In genomic region chr7:100679129-100679926, GRCh38 we compare ENCODE assay signal across 14 cellular contexts. TPM values are rescaled to one million over a fixed set of nuclear protein-coding genes. Genes with fewer than 3 reads are reported as not detected.
DNase-seq lines count a peak whose midpoint lies in the region; ATAC-seq and TF ChIP-seq lines count a peak whose summit lies in the region.
"Had no signal": no experiment of that assay in that cellular context is flagged by ENCODE, and none has a peak within 500 bp of the region (broad histone marks: within the 10 kb centered on the region; RNA-seq: fewer than 3 reads in every experiment).

No MANE protein-coding gene starts in this region.

- H3K4me2 ChIP-seq in GM23338: no peak overlapping the region

- TF ChIP-seq CTCF in CD8-positive, alpha-beta T cell (IDR thresholded peaks at IDR 0.05): no peak
- TF ChIP-seq CTCF in GM23338 (conservative IDR thresholded peaks at IDR 0.05; ENCODE audit: low read depth in 2 of 2) (no peak), nephron progenitor cell (IDR thresholded peaks at IDR 0.05) (no peak), GM10248 (IDR thresholded peaks at IDR 0.05; ENCODE audit: control extremely low read depth, extremely low read depth, low read depth, missing control alignments) (no peak)

- no peak overlapping the region for H2AFZ ChIP-seq in GM23338

- no peaks in the 10 kb centered on the region for H3K9me3 ChIP-seq in CD8-positive, alpha-beta T cell (ENCODE audit: low read length)

- H3K27ac Mint-ChIP-seq in CD8-positive, alpha-beta T cell: peak overlapping the region; percentile 80
- H3K27ac Mint-ChIP-seq in GM23338: 0 out of 2 replicates have a peak overlapping the region, but pooled peaks have one; percentile 28
- H3K27ac Mint-ChIP-seq in nephron progenitor cell: peak overlapping the region; percentile 98

- POLR2A ChIA-PET in CD8-positive, alpha-beta T cell (lab: Charles Lee): interaction anchor here (1.2 to 1.8 kb wide), 2 partner anchors 53 to 116 kb away, joined by 3 to 4 read pairs; no protein-coding TSS in a partner anchor
- POLR2A ChIA-PET in GM10248 (lab: Yijun Ruan, JAX): no interaction called here

- H4K20me1 ChIP-seq in GM23338 (replicated peaks; ENCODE audit: insufficient read depth): no peaks in the 10 kb centered on the region; the same call in 1 of the 2 replicates

- H3K36me3 ChIP-seq in CD8-positive, alpha-beta T cell (ENCODE audit: insufficient read depth, low read length): peaks cover 25% of the 10 kb centered on the region
- H3K36me3 ChIP-seq in GM23338 (ENCODE audit: insufficient read depth): no peaks in the 10 kb centered on the region; the same call in 1 of the 2 replicates

- peaks cover 35% of the 10 kb centered on the region for H3K4me1 ChIP-seq in CD8-positive, alpha-beta T cell (ENCODE audit: insufficient read depth, low read length)
- H3K4me1 ChIP-seq in GM23338 (ENCODE audit: insufficient read depth): peaks cover 11% of the 10 kb centered on the region

- H3K4me3 ChIP-seq in CD8-positive, alpha-beta T cell (ENCODE audit: low read depth, low read length): no peak overlapping the region
- H3K4me3 ChIP-seq in GM23338: no peak overlapping the region

- H3K9me3 Mint-ChIP-seq in CD8-positive, alpha-beta T cell: no peaks in the 10 kb centered on the region
- no peaks in the 10 kb centered on the region for H3K9me3 Mint-ChIP-seq in GM23338
- H3K9me3 Mint-ChIP-seq in nephron progenitor cell: no peaks in the 10 kb centered on the region
- H3K9me3 Mint-ChIP-seq: stimulated activated memory B cell treated with anti-CD40 and anti-IgM and Interleukin-4, amounts not matched to agents 10 μg/mL and 1 μg/mL and 100 μg/mL, for 72 hours had no signal

- H3K79me2 ChIP-seq in GM23338 (replicated peaks; ENCODE audit: insufficient read depth): no peaks in the 10 kb centered on the region

- peaks cover 47% of the 10 kb centered on the region for H3K36me3 Mint-ChIP-seq in CD8-positive, alpha-beta T cell
- peaks cover 48% of the 10 kb centered on the region for H3K36me3 Mint-ChIP-seq in GM23338 (ENCODE audit: low read depth)
- peaks cover 14% of the 10 kb centered on the region for H3K36me3 Mint-ChIP-seq in nephron progenitor cell (ENCODE audit: low read depth)

- H3K27ac ChIP-seq in CD8-positive, alpha-beta T cell (ENCODE audit: low read depth, low read length): no peak overlapping the region
- H3K27ac ChIP-seq in GM23338 (ENCODE audit: low read depth) (peak overlapping the region; percentile 81), caudate nucleus (ENCODE audit: low read depth, low read length) (peak overlapping the region; percentile 36)

- H3K27me3 ChIP-seq in CD8-positive, alpha-beta T cell (ENCODE audit: insufficient read depth, low read length): no peaks in the 10 kb centered on the region
- H3K27me3 ChIP-seq in GM23338 (ENCODE audit: insufficient read depth): no peaks in the 10 kb centered on the region

- no peak for DNase-seq in CD8-positive, alpha-beta T cell
- no peak for DNase-seq in GM23338 (ENCODE audit: low spot score)
- DNase-seq in caudate nucleus (lab: John Stamatoyannopoulos, UW): peak in 24 of 61 donors; percentile 3 to 62 (median 40)
- no peak for DNase-seq in nephron progenitor cell
- DNase-seq in sciatic nerve (ENCODE audit: low spot score): no peak
- DNase-seq in GM10248 (ENCODE audit: extremely low spot score): no peak
- DNase-seq in Ammon's horn (ENCODE audit: low spot score): no peak
- DNase-seq: activated CD4-positive, CD25-positive, alpha-beta regulatory T cell; NCI-H1048 had no signal

- no peak for ATAC-seq in CD8-positive, alpha-beta T cell
- no peak; the same call in 2 of the 3 replicates for ATAC-seq in GM23338
- ATAC-seq in sciatic nerve: no peak
- no peak for ATAC-seq in GM21717 (IDR thresholded peaks at IDR 0.05; ENCODE audit: unreplicated experiment)
- ATAC-seq: HCT116; stimulated activated memory B cell treated with anti-CD40 and anti-IgM and Interleukin-4, amounts not matched to agents 10 μg/mL and 1 μg/mL and 100 μg/mL, for 72 hours had no signal

- peaks cover 42% of the 10 kb centered on the region for H3F3A ChIP-seq in GM23338 (replicated peaks; ENCODE audit: low read depth)

- no peaks in the 10 kb centered on the region for H3K9me2 ChIP-seq in GM23338 (ENCODE audit: insufficient read depth)

- peaks cover 37% of the 10 kb centered on the region for H3K4me1 Mint-ChIP-seq in CD8-positive, alpha-beta T cell (ENCODE audit: low read depth)
- peaks cover 11% of the 10 kb centered on the region for H3K4me1 Mint-ChIP-seq in GM23338
- H3K4me1 Mint-ChIP-seq in nephron progenitor cell: peaks cover 29% of the 10 kb centered on the region

- CTCF ChIA-PET in CD8-positive, alpha-beta T cell (lab: Charles Lee): interaction anchor here (1.5 to 10.5 kb wide), 3 partner anchors 12 to 234 kb away, joined by 4 to 126 read pairs (median 12); partner anchors contain the start of genes GIGYF1 and POP7
- CTCF ChIA-PET in GM10248 (lab: Yijun Ruan, JAX): interaction anchor here (2.8 to 8.9 kb wide), 2 partner anchors 12 to 26 kb away, joined by 14 to 106 read pairs; partner anchors contain the start of gene POP7

- intact Hi-C loops in CD8-positive, alpha-beta T cell (cut with DNase I, micrococcal nuclease): loop anchor here in 1 of 2 experiments (5.0 kb wide), 1 partner anchor 577 kb away; the partner anchor contains the start of genes AP4M1 and MCM7
- intact Hi-C loops in sciatic nerve (cut with DNase I): no loop called here

- no peaks in the 10 kb centered on the region for H3K27me3 Mint-ChIP-seq in CD8-positive, alpha-beta T cell (ENCODE audit: low read depth)
- peaks cover 19% of the 10 kb centered on the region for H3K27me3 Mint-ChIP-seq in GM23338 (ENCODE audit: insufficient read depth, low read depth, poor library complexity)
- no peaks in the 10 kb centered on the region for H3K27me3 Mint-ChIP-seq in nephron progenitor cell (ENCODE audit: low read depth, poor library complexity)
- H3K27me3 Mint-ChIP-seq: stimulated activated memory B cell treated with anti-CD40 and anti-IgM and Interleukin-4, amounts not matched to agents 10 μg/mL and 1 μg/mL and 100 μg/mL, for 72 hours had no signal

- no peak overlapping the region for H3K4me3 Mint-ChIP-seq in CD8-positive, alpha-beta T cell
- H3K4me3 Mint-ChIP-seq in GM23338 (no peak overlapping the region), nephron progenitor cell (no peak overlapping the region)
- H3K4me3 Mint-ChIP-seq: stimulated activated memory B cell treated with anti-CD40 and anti-IgM and Interleukin-4, amounts not matched to agents 10 μg/mL and 1 μg/mL and 100 μg/mL, for 72 hours had no signal

TF ChIP-seq in GM23338, 12 proteins besides CTCF, POLR2A, EP300 and RAD21:
- TF ChIP-seq ZNF331 (CRISPR knock-in tag; IDR thresholded peaks at IDR 0.05; ENCODE audit: low read depth): no peak
- no peak for TF ChIP-seq ZNF114 (CRISPR knock-in tag; IDR thresholded peaks at IDR 0.05)
- no peak for TF ChIP-seq REST (IDR thresholded peaks at IDR 0.05; ENCODE audit: unreplicated experiment)

RNA-seq across cellular contexts. Expression of gene GNB2, which starts 5.8 kb away (rescaled TPM):
- 10 to 100 TPM; 69.4 to 69.6 TPM for total RNA-seq in CD8-positive, alpha-beta T cell
- total RNA-seq in GM23338 (2014; rRNA removed; shearing (Covaris generic)): 153 and 156 TPM in 2 replicates
- polyA plus RNA-seq in GM23338 (2016; fragmentation: Nextera tagmentation; extraction: Ambion mirVana): 112 and 113 TPM in 2 replicates
- total RNA-seq in sciatic nerve: 179 TPM

RNA-seq across cellular contexts. Expression of gene GIGYF1, which starts 14.7 kb away (rescaled TPM):
- total RNA-seq in CD8-positive, alpha-beta T cell: 10 to 100 TPM; 68.6 to 71.6 TPM
- 50.6 and 69.8 TPM in 2 replicates for total RNA-seq in GM23338 (2014; rRNA removed; shearing (Covaris generic))
- 40.0 and 40.4 TPM in 2 replicates for polyA plus RNA-seq in GM23338 (2016; fragmentation: Nextera tagmentation; extraction: Ambion mirVana)
- 58.8 TPM for total RNA-seq in sciatic nerve

RNA-seq across cellular contexts. Expression of gene ACTL6B, which starts 23.1 kb away (rescaled TPM):
- total RNA-seq in CD8-positive, alpha-beta T cell: not detected
- total RNA-seq in GM23338 (2014; rRNA removed; shearing (Covaris generic)): 0.69 TPM in 1 of 2 replicates, not detected in the other
- 2.5 and 3.5 TPM in 2 replicates for polyA plus RNA-seq in GM23338 (2016; fragmentation: Nextera tagmentation; extraction: Ambion mirVana)
- not detected for total RNA-seq in sciatic nerve
- total RNA-seq: astrocyte, mesenteric fat pad had no signal

RNA-seq across cellular contexts. Expression of gene POP7, which starts 26.6 kb away (rescaled TPM):
- total RNA-seq in CD8-positive, alpha-beta T cell: 10 to 100 TPM in 1 of 2 experiments, 1 to 10 TPM in 1; 9.3 to 11.0 TPM
- 87.3 and 110 TPM in 2 replicates for total RNA-seq in GM23338 (2014; rRNA removed; shearing (Covaris generic))
- 216 and 219 TPM in 2 replicates for polyA plus RNA-seq in GM23338 (2016; fragmentation: Nextera tagmentation; extraction: Ambion mirVana)
- total RNA-seq in sciatic nerve: 16.6 TPM

RNA-seq across cellular contexts. Expression of gene TFR2, which starts 38.0 kb away (rescaled TPM):
- total RNA-seq in CD8-positive, alpha-beta T cell: 1 to 10 TPM; 1.8 to 2.6 TPM
- total RNA-seq in GM23338 (2014; rRNA removed; shearing (Covaris generic)): 4.2 and 5.6 TPM in 2 replicates
- polyA plus RNA-seq in GM23338 (2016; fragmentation: Nextera tagmentation; extraction: Ambion mirVana): 3.7 and 4.3 TPM in 2 replicates
- 1.2 TPM for total RNA-seq in sciatic nerve

Comparison
In these comparisons a context has a peak if more than half of its experiments do, and no peak if none do; other contexts are left out.
1. H3K27ac Mint-ChIP-seq: peak in every context shown above with its lines; median percentile 98 in nephron progenitor cell; 80 in CD8-positive, alpha-beta T cell; 28 in GM23338.